Comparison of ENCODE assay signal across 2 cellular contexts in genomic region chr22:20606784-20607128, GRCh38.
A peak's percentile ranks its signal among the peaks of the same experiment; 100 is the strongest.
TF ChIP-seq lines count a peak whose summit lies in the region.

No MANE protein-coding gene starts in this region.

TF ChIP-seq in HCT116, 20 proteins besides CTCF, POLR2A, EP300 and RAD21 (continued from another document):
- TF ChIP-seq, protein P1, sequence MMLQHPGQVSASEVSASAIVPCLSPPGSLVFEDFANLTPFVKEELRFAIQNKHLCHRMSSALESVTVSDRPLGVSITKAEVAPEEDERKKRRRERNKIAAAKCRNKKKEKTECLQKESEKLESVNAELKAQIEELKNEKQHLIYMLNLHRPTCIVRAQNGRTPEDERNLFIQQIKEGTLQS (IDR thresholded peaks at IDR 0.05): no peak
- TF ChIP-seq TCF7L2 (IDR thresholded peaks at IDR 0.05; ENCODE audit: borderline replicate concordance, extremely low read depth, insufficient read depth, insufficient read length) (no peak), FOSL1 (IDR thresholded peaks at IDR 0.05; ENCODE audit: low read depth) (no peak), SP1 (IDR thresholded peaks at IDR 0.05; ENCODE audit: low read depth) (no peak), EZH2phosphoT487 (IDR thresholded peaks at IDR 0.05; ENCODE audit: borderline replicate concordance) (no peak), JUND (IDR thresholded peaks at IDR 0.05) (no peak), ZBTB33 (IDR thresholded peaks at IDR 0.05; ENCODE audit: extremely low read depth, insufficient replicate concordance, low read length) (no peak), YY1 (IDR thresholded peaks at IDR 0.05; ENCODE audit: extremely low read depth, insufficient replicate concordance, low read depth, low read length) (no peak), ZFX (IDR thresholded peaks at IDR 0.05) (no peak), POLR2AphosphoS5 (IDR thresholded peaks at IDR 0.05; ENCODE audit: low read depth, low read length) (no peak)
- TF ChIP-seq, protein P2, sequence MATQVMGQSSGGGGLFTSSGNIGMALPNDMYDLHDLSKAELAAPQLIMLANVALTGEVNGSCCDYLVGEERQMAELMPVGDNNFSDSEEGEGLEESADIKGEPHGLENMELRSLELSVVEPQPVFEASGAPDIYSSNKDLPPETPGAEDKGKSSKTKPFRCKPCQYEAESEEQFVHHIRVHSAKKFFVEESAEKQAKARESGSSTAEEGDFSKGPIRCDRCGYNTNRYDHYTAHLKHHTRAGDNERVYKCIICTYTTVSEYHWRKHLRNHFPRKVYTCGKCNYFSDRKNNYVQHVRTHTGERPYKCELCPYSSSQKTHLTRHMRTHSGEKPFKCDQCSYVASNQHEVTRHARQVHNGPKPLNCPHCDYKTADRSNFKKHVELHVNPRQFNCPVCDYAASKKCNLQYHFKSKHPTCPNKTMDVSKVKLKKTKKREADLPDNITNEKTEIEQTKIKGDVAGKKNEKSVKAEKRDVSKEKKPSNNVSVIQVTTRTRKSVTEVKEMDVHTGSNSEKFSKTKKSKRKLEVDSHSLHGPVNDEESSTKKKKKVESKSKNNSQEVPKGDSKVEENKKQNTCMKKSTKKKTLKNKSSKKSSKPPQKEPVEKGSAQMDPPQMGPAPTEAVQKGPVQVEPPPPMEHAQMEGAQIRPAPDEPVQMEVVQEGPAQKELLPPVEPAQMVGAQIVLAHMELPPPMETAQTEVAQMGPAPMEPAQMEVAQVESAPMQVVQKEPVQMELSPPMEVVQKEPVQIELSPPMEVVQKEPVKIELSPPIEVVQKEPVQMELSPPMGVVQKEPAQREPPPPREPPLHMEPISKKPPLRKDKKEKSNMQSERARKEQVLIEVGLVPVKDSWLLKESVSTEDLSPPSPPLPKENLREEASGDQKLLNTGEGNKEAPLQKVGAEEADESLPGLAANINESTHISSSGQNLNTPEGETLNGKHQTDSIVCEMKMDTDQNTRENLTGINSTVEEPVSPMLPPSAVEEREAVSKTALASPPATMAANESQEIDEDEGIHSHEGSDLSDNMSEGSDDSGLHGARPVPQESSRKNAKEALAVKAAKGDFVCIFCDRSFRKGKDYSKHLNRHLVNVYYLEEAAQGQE (IDR thresholded peaks at IDR 0.05; ENCODE audit: low read depth): no peak

TF ChIP-seq in K562, 482 proteins besides CTCF, POLR2A, EP300 and RAD21:
- TF ChIP-seq, protein P3, sequence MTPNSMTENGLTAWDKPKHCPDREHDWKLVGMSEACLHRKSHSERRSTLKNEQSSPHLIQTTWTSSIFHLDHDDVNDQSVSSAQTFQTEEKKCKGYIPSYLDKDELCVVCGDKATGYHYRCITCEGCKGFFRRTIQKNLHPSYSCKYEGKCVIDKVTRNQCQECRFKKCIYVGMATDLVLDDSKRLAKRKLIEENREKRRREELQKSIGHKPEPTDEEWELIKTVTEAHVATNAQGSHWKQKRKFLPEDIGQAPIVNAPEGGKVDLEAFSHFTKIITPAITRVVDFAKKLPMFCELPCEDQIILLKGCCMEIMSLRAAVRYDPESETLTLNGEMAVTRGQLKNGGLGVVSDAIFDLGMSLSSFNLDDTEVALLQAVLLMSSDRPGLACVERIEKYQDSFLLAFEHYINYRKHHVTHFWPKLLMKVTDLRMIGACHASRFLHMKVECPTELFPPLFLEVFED (CRISPR knock-in tag; conservative IDR thresholded peaks at IDR 0.05): 0 out of 2 replicates have a peak, but pooled peaks have one; percentile 14
- peak; percentile 15; the same call in 1 of the 2 replicates for TF ChIP-seq ZNF280B (CRISPR knock-in tag; IDR thresholded peaks at IDR 0.05)
- TF ChIP-seq HNRNPUL1 (IDR thresholded peaks at IDR 0.05; ENCODE audit: low read length): no peak
- no peak for TF ChIP-seq ZNF830 (CRISPR knock-in tag; IDR thresholded peaks at IDR 0.05)
- TF ChIP-seq RUNX1 (IDR thresholded peaks at IDR 0.05; ENCODE audit: low read depth): 0 out of 2 replicates have a peak, but pooled peaks have one; percentile 2
- TF ChIP-seq SETDB1 (IDR thresholded peaks at IDR 0.05; ENCODE audit: low read length): peak; percentile 82
- no peak for TF ChIP-seq ZNF408 (CRISPR knock-in tag; IDR thresholded peaks at IDR 0.05; ENCODE audit: low read depth)
- TF ChIP-seq EP400 (IDR thresholded peaks at IDR 0.05): no peak
- TF ChIP-seq, protein P4, sequence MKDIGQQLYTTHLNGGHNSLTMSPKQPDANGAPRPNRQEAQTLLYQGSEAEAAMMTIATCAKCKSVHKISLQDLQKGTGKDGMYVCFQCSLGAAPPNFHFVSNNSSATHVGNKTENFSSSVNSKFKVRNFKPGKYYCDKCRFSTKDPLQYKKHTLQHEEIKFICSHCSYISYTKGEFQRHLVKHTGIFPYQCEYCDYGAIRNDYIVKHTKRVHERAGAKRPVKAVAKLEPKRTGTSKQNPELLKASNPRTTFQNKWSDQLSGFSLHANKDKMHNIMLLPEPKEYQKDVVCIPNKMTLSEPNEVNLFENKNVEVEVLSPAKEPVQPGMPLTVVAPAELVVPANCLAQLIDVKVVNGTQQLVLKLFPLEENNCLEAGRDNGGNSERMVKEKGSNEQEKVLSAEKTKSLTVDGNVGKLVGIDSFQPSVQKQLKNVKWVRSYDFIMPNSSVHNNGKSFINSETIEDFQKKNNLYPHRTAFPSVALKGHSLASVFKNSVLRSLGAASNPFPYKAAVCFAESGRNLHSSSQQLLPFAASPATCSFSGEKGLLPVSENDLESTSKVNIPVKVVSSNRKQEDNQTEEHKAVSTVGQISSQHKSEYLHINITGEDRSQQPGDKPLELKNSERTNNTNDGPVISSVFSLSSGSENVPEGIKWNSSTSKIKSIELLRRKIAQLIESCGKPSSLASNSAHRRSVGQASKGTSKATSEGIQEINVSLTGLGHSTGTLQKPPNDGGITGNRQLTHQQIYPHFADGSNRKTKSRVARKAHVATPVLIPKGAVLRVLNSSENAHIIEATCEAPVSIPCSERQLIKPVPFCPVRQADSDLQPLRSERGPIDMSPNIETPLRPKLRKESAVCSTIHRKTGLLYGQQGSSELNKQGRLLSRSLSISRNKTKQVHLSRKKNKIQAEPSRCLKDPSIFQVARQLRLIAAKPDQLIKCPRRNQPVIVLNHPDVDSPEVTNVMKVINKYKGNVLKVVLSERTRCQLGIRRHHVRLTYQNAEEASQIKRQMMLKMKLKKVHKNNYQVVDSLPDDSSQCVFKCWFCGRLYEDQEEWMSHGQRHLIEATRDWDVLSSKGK (CRISPR knock-in tag; IDR thresholded peaks at IDR 0.05): no peak
- TF ChIP-seq ATF2 (CRISPR knock-in tag; IDR thresholded peaks at IDR 0.05): 0 out of 2 replicates have a peak, but pooled peaks have one; percentile 54
- TF ChIP-seq KDM5B (IDR thresholded peaks at IDR 0.05; ENCODE audit: insufficient replicate concordance, low read depth, low read length): peak; percentile 53
- peak; percentile 14 for TF ChIP-seq SAP30 (IDR thresholded peaks at IDR 0.05; ENCODE audit: borderline replicate concordance, insufficient read depth, low read depth, low read length, poor library complexity, severe bottlenecking)
- TF ChIP-seq NR1H2 (CRISPR knock-in tag; IDR thresholded peaks at IDR 0.05): 0 out of 2 replicates have a peak, but pooled peaks have one; percentile 16
- TF ChIP-seq, protein P5, sequence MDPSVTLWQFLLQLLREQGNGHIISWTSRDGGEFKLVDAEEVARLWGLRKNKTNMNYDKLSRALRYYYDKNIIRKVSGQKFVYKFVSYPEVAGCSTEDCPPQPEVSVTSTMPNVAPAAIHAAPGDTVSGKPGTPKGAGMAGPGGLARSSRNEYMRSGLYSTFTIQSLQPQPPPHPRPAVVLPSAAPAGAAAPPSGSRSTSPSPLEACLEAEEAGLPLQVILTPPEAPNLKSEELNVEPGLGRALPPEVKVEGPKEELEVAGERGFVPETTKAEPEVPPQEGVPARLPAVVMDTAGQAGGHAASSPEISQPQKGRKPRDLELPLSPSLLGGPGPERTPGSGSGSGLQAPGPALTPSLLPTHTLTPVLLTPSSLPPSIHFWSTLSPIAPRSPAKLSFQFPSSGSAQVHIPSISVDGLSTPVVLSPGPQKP (CRISPR knock-in tag; IDR thresholded peaks at IDR 0.05): 0 out of 2 replicates have a peak, but pooled peaks have one; percentile 48
- TF ChIP-seq KDM2B (CRISPR knock-in tag; IDR thresholded peaks at IDR 0.05): peak; percentile 22; the same call in 1 of the 2 replicates
- TF ChIP-seq POLR3A (IDR thresholded peaks at IDR 0.05; ENCODE audit: borderline replicate concordance, extremely low read depth, insufficient read depth, insufficient read length): no peak
- no peak for TF ChIP-seq NUFIP1 (IDR thresholded peaks at IDR 0.05; ENCODE audit: partially characterized antibody)
- no peak for TF ChIP-seq ZMIZ1 (IDR thresholded peaks at IDR 0.05; ENCODE audit: low read depth in 2 of 2, low read length in 2 of 2)
- TF ChIP-seq JUNB (CRISPR knock-in tag; conservative IDR thresholded peaks at IDR 0.05): no peak
- no peak for TF ChIP-seq SRSF1 (IDR thresholded peaks at IDR 0.05; ENCODE audit: low read depth, low read length)
- no peak for TF ChIP-seq DACH1 (IDR thresholded peaks at IDR 0.05; ENCODE audit: partially characterized antibody)
- no peak for TF ChIP-seq RFX7 (CRISPR knock-in tag; IDR thresholded peaks at IDR 0.05)
- 0 out of 2 replicates have a peak, but pooled peaks have one; percentile 18 for TF ChIP-seq PML (IDR thresholded peaks at IDR 0.05; ENCODE audit: low read length)
- TF ChIP-seq PHF8 (IDR thresholded peaks at IDR 0.05; ENCODE audit: borderline replicate concordance, low read length): peak; percentile 13; the same call in 1 of the 2 replicates
- TF ChIP-seq CBFB (CRISPR knock-in tag; IDR thresholded peaks at IDR 0.05): peak; percentile 22; the same call in 1 of the 2 replicates
- no peak for TF ChIP-seq ZFP30 (CRISPR knock-in tag; IDR thresholded peaks at IDR 0.05; ENCODE audit: borderline replicate concordance)
- peak; percentile 44 for TF ChIP-seq SNRNP70 (optimal IDR thresholded peaks at IDR 0.05; ENCODE audit: low read depth, low read length)
